Comparison of ENCODE assay signal across 18 cellular contexts in the genomic region with DNA sequence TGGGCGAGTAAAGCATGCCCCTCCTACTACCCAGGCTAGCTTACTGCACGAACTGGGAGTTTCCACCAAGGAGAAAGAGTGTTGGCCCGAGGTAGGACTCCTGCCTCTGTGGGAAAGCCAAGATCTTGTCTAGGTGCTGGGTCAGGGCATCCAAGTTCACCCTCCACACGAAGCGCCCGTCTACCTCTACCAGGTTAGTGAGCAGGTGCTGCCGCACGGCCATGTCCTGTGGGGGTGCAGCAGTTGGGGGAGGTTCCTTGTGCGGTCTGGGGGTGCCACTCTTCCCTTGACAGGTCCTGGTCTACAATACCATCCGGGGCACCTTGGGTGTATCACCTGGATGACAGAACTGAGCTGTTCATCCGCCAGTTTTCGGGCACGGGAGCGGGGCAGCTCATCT. TPM values are rescaled to one million over a fixed set of nuclear protein-coding genes. Genes with fewer than 3 reads are reported as not detected.
A peak's percentile ranks its signal among the peaks of the same experiment; 100 is the strongest.
DNase-seq lines count a peak whose midpoint lies in the region; ATAC-seq, FAIRE-seq and TF ChIP-seq lines count a peak whose summit lies in the region.
"Had no signal": no experiment of that assay in that cellular context is flagged by ENCODE, and none has a peak within 500 bp of the region (broad histone marks: within the 10 kb centered on the region; RNA-seq: fewer than 3 reads in every experiment).

No MANE protein-coding gene starts in this region.

- TF ChIP-seq RAD21 in HCT116 (IDR thresholded peaks at IDR 0.05; ENCODE audit: low read depth): no peak

- no peak for FAIRE-seq in kidney (lab: Jason Lieb, UNC)
- FAIRE-seq: frontal cortex, GM12891, pancreas had no signal

- H2AFZ ChIP-seq in HCT116 (ENCODE audit: low read depth, low read length, poor library complexity, severe bottlenecking): no peak overlapping the region

- H3K79me2 ChIP-seq in HCT116 (ENCODE audit: insufficient read depth, low read length): peaks cover 32% of the 10 kb centered on the region

- H3K27ac Mint-ChIP-seq in CD4-positive, alpha-beta memory T cell: peak overlapping the region in 2 of 7 donors; percentile 23 to 89
- no peak overlapping the region for H3K27ac Mint-ChIP-seq in central memory CD8-positive, alpha-beta T cell (ENCODE audit: low read depth)
- no peak overlapping the region for H3K27ac Mint-ChIP-seq in nephron progenitor cell
- H3K27ac Mint-ChIP-seq: stimulated activated naive CD8-positive, alpha-beta T cell treated with anti-CD3 and anti-CD28 coated beads, Interleukin-15, Interleukin-2, amounts not matched to agents 100 ng/mL and 50 ng/mL, for 24 hours had no signal

- no peaks in the 10 kb centered on the region for H3K9me3 Mint-ChIP-seq in CD4-positive, alpha-beta memory T cell
- no peaks in the 10 kb centered on the region for H3K9me3 Mint-ChIP-seq in central memory CD8-positive, alpha-beta T cell
- no peaks in the 10 kb centered on the region for H3K9me3 Mint-ChIP-seq in nephron progenitor cell
- H3K9me3 Mint-ChIP-seq: stimulated activated naive CD8-positive, alpha-beta T cell treated with anti-CD3 and anti-CD28 coated beads, Interleukin-15, Interleukin-2, amounts not matched to agents 100 ng/mL and 50 ng/mL, for 24 hours had no signal

- H3K36me3 Mint-ChIP-seq in CD4-positive, alpha-beta memory T cell: peaks cover 0 to 7% of the 10 kb centered on the region in 2 donors
- H3K36me3 Mint-ChIP-seq in central memory CD8-positive, alpha-beta T cell (ENCODE audit: insufficient read depth): peaks cover 11% of the 10 kb centered on the region
- peaks cover 6% of the 10 kb centered on the region for H3K36me3 Mint-ChIP-seq in nephron progenitor cell (ENCODE audit: low read depth)

- peak overlapping the region in 6 of 8 donors; percentile 48 to 93 (median 90) for H3K4me3 Mint-ChIP-seq in CD4-positive, alpha-beta memory T cell
- H3K4me3 Mint-ChIP-seq in central memory CD8-positive, alpha-beta T cell: peak overlapping the region; percentile 87
- H3K4me3 Mint-ChIP-seq in nephron progenitor cell: peak overlapping the region; percentile 90

- no peak for TF ChIP-seq POLR2A in HCT116 (IDR thresholded peaks at IDR 0.05; ENCODE audit: borderline replicate concordance, extremely low read depth, insufficient read depth, insufficient read length)

- H3K9ac ChIP-seq in HCT116 (ENCODE audit: low read length): peak overlapping the region; percentile 95; the same call in 1 of the 2 replicates
- peak overlapping the region in 1 of 2 donors; percentile 4 for H3K9ac ChIP-seq in kidney (ENCODE audit: low read length in 2 of 2)

- CTCF ChIA-PET in CD4-positive, alpha-beta memory T cell (lab: Charles Lee; ENCODE audit: partially characterized antibody): interaction anchor here (9.7 kb wide), 1 partner anchor 132 kb away, joined by 142 read pairs; no protein-coding TSS in a partner anchor
- CTCF ChIA-PET in HCT116 (lab: Charles Lee): interaction anchor here (1.8 kb wide), 1 partner anchor 11 kb away, joined by 6 read pairs; no protein-coding TSS in a partner anchor

- no peak for DNase-seq in CD4-positive, alpha-beta memory T cell
- no peak for DNase-seq in HCT116 (ENCODE audit: low read depth, low spot score)
- no peak for DNase-seq in central memory CD8-positive, alpha-beta T cell (ENCODE audit: low spot score in 2 of 2)
- DNase-seq in nephron progenitor cell: no peak
- DNase-seq in kidney: no peak
- no peak for DNase-seq in LoVo (ENCODE audit: low spot score)
- DNase-seq: activated CD8-positive, alpha-beta memory T cell treated with anti-CD3 and anti-CD28 coated beads, Interleukin-2, amount 50 U/mL, for 4 hours; NCI-H1694; NCI-H446; SJCRH30 had no signal

- H3K27me3 ChIP-seq in CD4-positive, alpha-beta memory T cell (ENCODE audit: insufficient read depth, low read length): no peaks in the 10 kb centered on the region
- no peaks in the 10 kb centered on the region for H3K27me3 ChIP-seq in HCT116 (ENCODE audit: insufficient read depth, low read length)
- H3K27me3 ChIP-seq: adrenal gland, pancreas, SJCRH30 had no signal

- peaks cover 21% of the 10 kb centered on the region for H3K4me1 ChIP-seq in CD4-positive, alpha-beta memory T cell (ENCODE audit: insufficient read depth, low read length)
- H3K4me1 ChIP-seq in HCT116 (ENCODE audit: control insufficient read depth in 1 of 2, insufficient read depth in 2 of 2, low read length in 2 of 2): peaks cover 36 to 64% of the 10 kb centered on the region in 2 experiments
- H3K4me1 ChIP-seq in kidney (ENCODE audit: control insufficient read depth in 1 of 2, insufficient read depth in 1 of 2, low read depth in 1 of 2, low read length in 2 of 2): peaks cover 5 to 15% of the 10 kb centered on the region in 2 donors
- H3K4me1 ChIP-seq: HAP-1 had no signal

- ATAC-seq in HCT116 (no peak), HG02973 (IDR thresholded peaks at IDR 0.05; ENCODE audit: unreplicated experiment) (no peak)
- no peak for ATAC-seq in central memory CD8-positive, alpha-beta T cell (replicated peaks; ENCODE audit: extremely low read depth, poor library complexity, severe bottlenecking)
- ATAC-seq: pancreas had no signal

- H3K4me2 ChIP-seq in HCT116 (ENCODE audit: low read length): peak overlapping the region; percentile 95
- H3K4me2 ChIP-seq: smooth muscle cell had no signal

- H3K36me3 ChIP-seq in CD4-positive, alpha-beta memory T cell (ENCODE audit: insufficient read depth, low read length): no peaks in the 10 kb centered on the region
- peaks cover 7 to 22% of the 10 kb centered on the region in 2 experiments; a peak in 1 of 4 replicates for H3K36me3 ChIP-seq in HCT116 (ENCODE audit: control insufficient read depth in 1 of 2, insufficient read depth in 2 of 2, low read length in 2 of 2)
- peaks cover 5 to 6% of the 10 kb centered on the region in 2 donors for H3K36me3 ChIP-seq in kidney (ENCODE audit: control insufficient read depth in 1 of 2, insufficient read depth in 2 of 2, low read length in 2 of 2)
- H3K36me3 ChIP-seq: SJCRH30 had no signal

- intact Hi-C loops in CD4-positive, alpha-beta memory T cell (cut with micrococcal nuclease): no loop called here
- intact Hi-C loops in HCT116 (cut with micrococcal nuclease) (loop anchor here (10.0 kb wide), 1 partner anchor 412 kb away; the partner anchor contains the start of genes FKBP6 and TRIM50), kidney (cut with DNase I) (no loop called here)

- POLR2A ChIA-PET in CD4-positive, alpha-beta memory T cell (lab: Charles Lee; ENCODE audit: partially characterized antibody): no interaction called here
- POLR2A ChIA-PET in HCT116 (lab: Charles Lee): no interaction called here

- H3K4me1 Mint-ChIP-seq in CD4-positive, alpha-beta memory T cell: peaks cover 6 to 26% (median 13%) of the 10 kb centered on the region in 4 donors
- H3K4me1 Mint-ChIP-seq in central memory CD8-positive, alpha-beta T cell: peaks cover 20% of the 10 kb centered on the region
- peaks cover 27% of the 10 kb centered on the region for H3K4me1 Mint-ChIP-seq in nephron progenitor cell

- no TSS peak for BruUV-seq in HCT116 (replicated peaks; lab: Mats Ljungman, UMichigan)

- H3K9me2 ChIP-seq in HCT116 (ENCODE audit: insufficient read depth): no peaks in the 10 kb centered on the region

- no peak overlapping the region for H3K4me3 ChIP-seq in CD4-positive, alpha-beta memory T cell (ENCODE audit: low read length in 2 of 2)
- H3K4me3 ChIP-seq in HCT116 (replicated peaks in 1 of 2; ENCODE audit: low read depth in 1 of 2, low read length in 2 of 2) (no peak overlapping the region), kidney (ENCODE audit: low read length in 2 of 2) (no peak overlapping the region)
- H3K4me3 ChIP-seq: HAP-1, SJCRH30 had no signal

- RAD21 ChIA-PET in HCT116 (lab: Charles Lee; ENCODE audit: low non-redundant PET in 1 of 2, low total read pairs in 2 of 2, uncharacterized antibody in 2 of 2, unreplicated experiment in 2 of 2): no interaction called here

- H3K27me3 Mint-ChIP-seq in CD4-positive, alpha-beta memory T cell: no peaks in the 10 kb centered on the region
- H3K27me3 Mint-ChIP-seq in central memory CD8-positive, alpha-beta T cell: no peaks in the 10 kb centered on the region
- H3K27me3 Mint-ChIP-seq in nephron progenitor cell (ENCODE audit: low read depth, poor library complexity): peaks cover 6% of the 10 kb centered on the region
- H3K27me3 Mint-ChIP-seq: stimulated activated naive CD8-positive, alpha-beta T cell treated with anti-CD3 and anti-CD28 coated beads, Interleukin-15, Interleukin-2, amounts not matched to agents 100 ng/mL and 50 ng/mL, for 24 hours had no signal

- TF ChIP-seq CTCF in HCT116 (IDR thresholded peaks at IDR 0.05 in 2 of 3, conservative IDR thresholded peaks at IDR 0.05 in 1 of 3; ENCODE audit: borderline replicate concordance in 1 of 3, insufficient read depth in 1 of 3, low read depth in 2 of 3, low read length in 2 of 3): no peak
- no peak for TF ChIP-seq CTCF in nephron progenitor cell (IDR thresholded peaks at IDR 0.05)
- TF ChIP-seq CTCF in kidney (IDR thresholded peaks at IDR 0.05; ENCODE audit: borderline replicate concordance, extremely low read depth, insufficient read depth): no peak

- peaks cover 8% of the 10 kb centered on the region; the same call in 1 of the 2 replicates for H4K20me1 ChIP-seq in HCT116 (ENCODE audit: insufficient read depth)

- H3K27ac ChIP-seq in CD4-positive, alpha-beta memory T cell (ENCODE audit: low read depth, low read length): no peak overlapping the region
- H3K27ac ChIP-seq in HCT116 (ENCODE audit: low read depth, low read length): peak overlapping the region; percentile 95; the same call in 1 of the 2 replicates
- H3K27ac ChIP-seq in kidney (ENCODE audit: low read depth in 2 of 2, low read length in 2 of 2): no peak overlapping the region
- H3K27ac ChIP-seq: adrenal gland, SJCRH30 had no signal

- H3K9me3 ChIP-seq in CD4-positive, alpha-beta memory T cell (ENCODE audit: control insufficient read depth in 1 of 2, low read length in 2 of 2): no peaks in the 10 kb centered on the region
- H3K9me3 ChIP-seq in HCT116 (ENCODE audit: control insufficient read depth in 1 of 2, insufficient read depth in 1 of 2, low read depth in 1 of 2, low read length in 2 of 2) (no peaks in the 10 kb centered on the region), kidney (ENCODE audit: control insufficient read depth in 1 of 2, low read length in 2 of 2) (no peaks in the 10 kb centered on the region)
- H3K9me3 ChIP-seq: adrenal gland, HAP-1, pancreas, SJCRH30 had no signal

RNA-seq across cellular contexts. Expression of gene ABHD11, which starts 1.7 kb away (rescaled TPM):
- 10 to 100 TPM; 22.3 to 23.9 TPM for total RNA-seq in CD4-positive, alpha-beta memory T cell
- polyA plus RNA-seq in CD4-positive, alpha-beta memory T cell: 10 to 100 TPM in 1 of 2 donors, 1 to 10 TPM in 1; 7.4 to 13.1 TPM
- 69.8 TPM for total RNA-seq in HCT116 (2021; ENCODE audit: unreplicated experiment)
- polyA plus RNA-seq in HCT116 (2012): 56.8 and 61.1 TPM in 2 replicates
- 95.7 TPM for total RNA-seq in kidney
- polyA plus RNA-seq in kidney (ENCODE audit: insufficient read depth, low read depth, low replicate concordance): 55.3 TPM

RNA-seq across cellular contexts. Expression of gene STX1A, which starts 17.4 kb away (rescaled TPM):
- 1 to 10 TPM; 7.5 to 8.3 TPM for total RNA-seq in CD4-positive, alpha-beta memory T cell
- 1 to 10 TPM; 1.2 to 3.3 TPM for polyA plus RNA-seq in CD4-positive, alpha-beta memory T cell
- total RNA-seq in HCT116 (2021; ENCODE audit: unreplicated experiment) (39.4 TPM), kidney (7.4 TPM)
- 41.2 and 46.8 TPM in 2 replicates for polyA plus RNA-seq in HCT116 (2012)
- polyA plus RNA-seq in kidney (ENCODE audit: insufficient read depth, low read depth, low replicate concordance): 2.2 TPM

RNA-seq across cellular contexts. Expression of gene CLDN3, which starts 33.2 kb away (rescaled TPM):
- total RNA-seq in CD4-positive, alpha-beta memory T cell: not detected
- polyA plus RNA-seq in CD4-positive, alpha-beta memory T cell: not detected
- total RNA-seq in HCT116 (2021; ENCODE audit: unreplicated experiment) (19.2 TPM), kidney (180 TPM)
- 41.6 and 56.2 TPM in 2 replicates for polyA plus RNA-seq in HCT116 (2012)
- polyA plus RNA-seq in kidney (ENCODE audit: insufficient read depth, low read depth, low replicate concordance): 76.5 TPM
- total RNA-seq: frontal cortex, SJCRH30, smooth muscle cell had no signal

RNA-seq across cellular contexts. Expression of gene BUD23, which starts 53.5 kb away (rescaled TPM):
- total RNA-seq in CD4-positive, alpha-beta memory T cell: 10 to 100 TPM; 54.3 to 60.6 TPM
- polyA plus RNA-seq in CD4-positive, alpha-beta memory T cell: 100 to 1,000 TPM; 114 to 187 TPM
- 168 TPM for total RNA-seq in HCT116 (2021; ENCODE audit: unreplicated experiment)
- polyA plus RNA-seq in HCT116 (2012): 148 and 164 TPM in 2 replicates
- 61.0 TPM for total RNA-seq in kidney
- 92.7 TPM for polyA plus RNA-seq in kidney (ENCODE audit: insufficient read depth, low read depth, low replicate concordance)

RNA-seq across cellular contexts. Expression of gene DNAJC30, which starts 53.6 kb away (rescaled TPM):
- total RNA-seq in CD4-positive, alpha-beta memory T cell: 10 to 100 TPM; 16.3 to 16.5 TPM
- 1 to 10 TPM; 8.3 to 9.4 TPM for polyA plus RNA-seq in CD4-positive, alpha-beta memory T cell
- total RNA-seq in HCT116 (2021; ENCODE audit: unreplicated experiment) (8.5 TPM), kidney (15.0 TPM)
- 3.4 and 5.1 TPM in 2 replicates for polyA plus RNA-seq in HCT116 (2012)
- 28.6 TPM for polyA plus RNA-seq in kidney (ENCODE audit: insufficient read depth, low read depth, low replicate concordance)

Comparison
In these comparisons a context has a peak if more than half of its experiments do, and no peak if none do; other contexts are left out.
1. RNA of gene CLDN3, which starts 33.2 kb away (total RNA-seq): 180 TPM in kidney (single experiment) and 19.2 TPM in HCT116 (single experiment); not detected in CD4-positive, alpha-beta memory T cell; every median in the first group is over 10 times any median in the second.
2. Peak in every context shown above with its lines, with median percentiles within 50 percentile points of each other: H3K4me3 Mint-ChIP-seq.